In the genomic region with DNA sequence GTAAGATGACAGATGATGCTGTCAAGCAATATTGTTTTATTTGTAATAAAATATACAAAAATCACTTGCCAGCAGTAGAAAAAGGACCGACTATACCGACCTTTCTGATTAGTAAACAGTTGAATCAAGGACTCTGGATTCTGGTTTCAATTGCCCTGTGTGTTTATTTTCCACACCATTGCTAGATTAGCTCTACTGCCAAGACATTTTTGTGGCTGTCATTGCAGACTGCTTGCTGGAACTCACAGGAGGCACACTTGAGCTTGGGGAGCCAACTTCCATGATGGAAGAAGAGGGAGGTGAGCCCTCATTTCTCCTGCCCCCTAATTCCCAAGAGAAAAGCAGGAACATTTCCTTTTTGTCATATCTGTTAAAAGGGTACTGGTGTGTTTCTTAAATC, we compare ENCODE assay signal across 28 cellular contexts.
"Had no signal": no experiment of that assay in that cellular context is flagged by ENCODE, and none has a peak within 500 bp of the region (broad histone marks: within the 10 kb centered on the region; RNA-seq: fewer than 3 reads in every experiment).

No MANE protein-coding gene starts in this region.

- ATAC-seq: body of pancreas; sciatic nerve; stimulated activated effector memory CD8-positive, alpha-beta T cell treated with anti-CD3 and anti-CD28 coated beads, Interleukin-12 subunit alpha, Interleukin-12 subunit beta, amount 100 ng/mL, for 72 hours; T-helper 17 cell had no signal

- H3K4me3 ChIP-seq: body of pancreas, dorsolateral prefrontal cortex, heart right ventricle, left ventricle myocardium inferior, ovary, prostate gland, skin epidermis, thoracic aorta, uterus had no signal

- H3K36me3 ChIP-seq: ovary, uterus had no signal

- H3K4me3 Mint-ChIP-seq: activated CD4-positive, alpha-beta memory T cell treated with anti-CD3 and anti-CD28 coated beads for 36 hours; activated CD4-positive, alpha-beta T cell treated with anti-CD3 and anti-CD28 coated beads, Interleukin-2, amount 10 ng/mL, durations not matched to agents 24 days and 14 days; naive B cell; stimulated activated effector memory CD8-positive, alpha-beta T cell treated with anti-CD3 and anti-CD28 coated beads, Interleukin-12 subunit alpha, Interleukin-12 subunit beta, amount 100 ng/mL, for 72 hours; stimulated activated naive CD8-positive, alpha-beta T cell treated with anti-CD3 and anti-CD28 coated beads, Interleukin-15, Interleukin-2, amounts not matched to agents 100 ng/mL and 50 ng/mL, for 24 hours; T-helper 17 cell; type B pancreatic cell had no signal

- H3K4me1 ChIP-seq: body of pancreas, heart right ventricle, left ventricle myocardium inferior, prostate gland, uterus had no signal

- H3K27me3 ChIP-seq: body of pancreas, dorsolateral prefrontal cortex, heart right ventricle, ovary, uterus had no signal

- H3K9me3 ChIP-seq: body of pancreas, heart right ventricle, left ventricle myocardium inferior, ovary, prostate gland, thoracic aorta, uterus had no signal

- DNase-seq: activated CD4-positive, alpha-beta memory T cell treated with anti-CD3 and anti-CD28 coated beads for 36 hours; activated CD4-positive, alpha-beta T cell treated with anti-CD3 and anti-CD28 coated beads, Interleukin-2, amount 10 ng/mL, durations not matched to agents 24 days and 14 days; activated CD4-positive, CD25-positive, alpha-beta regulatory T cell treated with anti-CD3 and anti-CD28 coated beads, Interleukin-2, amount 50 U/mL, for 72 hours; activated CD8-positive, alpha-beta memory T cell treated with anti-CD3 and anti-CD28 coated beads, Interleukin-2, amount 50 U/mL, for 4 hours; activated gamma-delta T cell treated with Interleukin-2 at 50 U/mL for 16 hours; activated naive CD4-positive, alpha-beta T cell treated with anti-CD3 and anti-CD28 coated beads, Interleukin-2, amount 50 U/mL, for 16 hours; activated T-cell treated with anti-CD3 and anti-CD28 coated beads, Interleukin-2, amount 50 U/mL, for 1 hour; amygdala; body of pancreas; dorsolateral prefrontal cortex; effector memory CD4-positive, alpha-beta T cell; heart right ventricle; kidney glomerular epithelial cell; left ventricle myocardium inferior; naive B cell; ovary; retina; stimulated activated CD4-positive, alpha-beta T cell treated with anti-CD3 and anti-CD28 coated beads, Interleukin-12 subunit alpha, Interleukin-12 subunit beta, amount 100 ng/mL, for 4 hours; stimulated activated CD4-positive, alpha-beta T cell treated with anti-CD3 and anti-CD28 coated beads, Interleukin-4, amount 100 ng/mL, for 1 hour; T-helper 17 cell; uterus had no signal

- H3K4me1 Mint-ChIP-seq: activated CD4-positive, alpha-beta T cell treated with anti-CD3 and anti-CD28 coated beads, Interleukin-2, amount 10 ng/mL, durations not matched to agents 24 days and 14 days; stimulated activated effector memory CD8-positive, alpha-beta T cell treated with anti-CD3 and anti-CD28 coated beads, Interleukin-12 subunit alpha, Interleukin-12 subunit beta, amount 100 ng/mL, for 72 hours had no signal

- H3K27ac Mint-ChIP-seq: activated CD4-positive, alpha-beta memory T cell treated with anti-CD3 and anti-CD28 coated beads for 36 hours; activated CD4-positive, alpha-beta T cell treated with anti-CD3 and anti-CD28 coated beads, Interleukin-2, amount 10 ng/mL, durations not matched to agents 24 days and 14 days; stimulated activated naive CD8-positive, alpha-beta T cell treated with anti-CD3 and anti-CD28 coated beads, Interleukin-15, Interleukin-2, amounts not matched to agents 100 ng/mL and 50 ng/mL, for 24 hours; T-helper 17 cell; type B pancreatic cell had no signal

- H3K27ac ChIP-seq: body of pancreas, heart right ventricle, left ventricle myocardium inferior, ovary, prostate gland, skin epidermis, thoracic aorta, uterus had no signal

- H3K9me3 Mint-ChIP-seq: activated CD4-positive, alpha-beta memory T cell treated with anti-CD3 and anti-CD28 coated beads for 36 hours; activated CD4-positive, alpha-beta T cell treated with anti-CD3 and anti-CD28 coated beads, Interleukin-2, amount 10 ng/mL, durations not matched to agents 24 days and 14 days; naive B cell; stimulated activated effector memory CD8-positive, alpha-beta T cell treated with anti-CD3 and anti-CD28 coated beads, Interleukin-12 subunit alpha, Interleukin-12 subunit beta, amount 100 ng/mL, for 72 hours; stimulated activated naive CD8-positive, alpha-beta T cell treated with anti-CD3 and anti-CD28 coated beads, Interleukin-15, Interleukin-2, amounts not matched to agents 100 ng/mL and 50 ng/mL, for 24 hours; type B pancreatic cell had no signal

- H3K27me3 Mint-ChIP-seq: activated CD4-positive, alpha-beta memory T cell treated with anti-CD3 and anti-CD28 coated beads for 36 hours; activated CD4-positive, alpha-beta T cell treated with anti-CD3 and anti-CD28 coated beads, Interleukin-2, amount 10 ng/mL, durations not matched to agents 24 days and 14 days; naive B cell; stimulated activated naive CD8-positive, alpha-beta T cell treated with anti-CD3 and anti-CD28 coated beads, Interleukin-15, Interleukin-2, amounts not matched to agents 100 ng/mL and 50 ng/mL, for 24 hours; T-helper 17 cell; type B pancreatic cell had no signal
